Comparison of ENCODE assay signal across 16 cellular contexts in the genomic region with DNA sequence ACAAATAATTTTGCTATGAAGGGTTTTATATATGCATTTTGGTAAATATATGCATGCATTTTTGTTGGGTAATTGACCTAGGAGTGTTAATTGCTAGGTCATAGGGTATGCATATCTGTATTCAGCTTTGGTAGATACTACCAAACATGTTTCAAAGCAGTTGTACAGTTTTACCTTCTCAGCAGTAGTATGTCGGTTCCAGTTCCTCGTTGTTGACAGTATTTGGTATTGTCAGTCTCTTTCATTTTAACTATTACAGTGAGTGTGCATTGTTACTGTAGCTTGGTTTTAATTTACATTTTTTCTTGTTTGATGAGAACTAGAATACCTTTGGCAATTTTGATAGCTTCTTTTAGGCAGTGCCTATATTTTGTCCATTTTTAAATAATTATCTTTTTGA.
DNase-seq lines count a peak whose midpoint lies in the region; ATAC-seq lines count a peak whose summit lies in the region.
"Had no signal": no experiment of that assay in that cellular context is flagged by ENCODE, and none has a peak within 500 bp of the region (broad histone marks: within the 10 kb centered on the region; RNA-seq: fewer than 3 reads in every experiment).

No MANE protein-coding gene starts in this region.

- no peak overlapping the region for H3K4me3 ChIP-seq in MG63
- H3K4me3 ChIP-seq: K562, lower lobe of right lung had no signal

- H3K27me3 ChIP-seq in MG63: no peaks in the 10 kb centered on the region

- peaks cover 21 to 35% (median 24%) of the 10 kb centered on the region in 3 donors for H3K36me3 Mint-ChIP-seq in immature natural killer cell

- peaks cover 17% of the 10 kb centered on the region for H3K36me3 ChIP-seq in MG63

- peak overlapping the region in 1 of 6 donors; percentile 11 for H3K27ac Mint-ChIP-seq in immature natural killer cell
- H3K27ac Mint-ChIP-seq: activated naive CD4-positive, alpha-beta T cell treated with anti-CD3 and anti-CD28 coated beads, Interleukin-2, amount 50 U/mL, for 24 hours had no signal

- peaks cover 0 to 6% (median 0%) of the 10 kb centered on the region in 6 donors for H3K9me3 Mint-ChIP-seq in immature natural killer cell

- DNase-seq in RPMI8226 (peak; percentile 7), pons (ENCODE audit: low spot score) (no peak), NCI-H1092 treated with DMSO at 0.1 percent for 48 hours (lab: John Stamatoyannopoulos, UW) (no peak), immature natural killer cell (no peak), MG63 (no peak)
- DNase-seq: activated CD4-positive, alpha-beta T cell treated with anti-CD3 and anti-CD28 coated beads, Interleukin-2, amount 50 U/mL, for 1 hour; lower lobe of right lung; naive B cell; NCI-H2171 treated with DMSO at 0.1 percent for 48 hours; stimulated activated CD4-positive, alpha-beta T cell treated with anti-CD3 and anti-CD28 coated beads, Interleukin-4, amount 100 ng/mL, for 1 hour; substantia nigra had no signal

- H3K4me1 Mint-ChIP-seq in immature natural killer cell: peaks cover 0 to 10% of the 10 kb centered on the region in 2 donors

- ATAC-seq in GM18508 (IDR thresholded peaks at IDR 0.05; ENCODE audit: insufficient read depth, unreplicated experiment) (peak; percentile 78), GM21619 (IDR thresholded peaks at IDR 0.05; ENCODE audit: unreplicated experiment) (peak; percentile 61), HG03108 (IDR thresholded peaks at IDR 0.05; ENCODE audit: unreplicated experiment) (peak; percentile 71)
- ATAC-seq: K562, lower lobe of right lung had no signal

- H3K27me3 Mint-ChIP-seq in immature natural killer cell (ENCODE audit: low read depth in 3 of 3): no peaks in the 10 kb centered on the region
- H3K27me3 Mint-ChIP-seq: activated naive CD4-positive, alpha-beta T cell treated with anti-CD3 and anti-CD28 coated beads, Interleukin-2, amount 50 U/mL, for 24 hours; naive B cell had no signal

- H3K9me3 ChIP-seq in MG63: no peaks in the 10 kb centered on the region
- H3K9me3 ChIP-seq: lower lobe of right lung had no signal

- no peak overlapping the region for H3K4me3 Mint-ChIP-seq in immature natural killer cell
- H3K4me3 Mint-ChIP-seq: activated naive CD4-positive, alpha-beta T cell treated with anti-CD3 and anti-CD28 coated beads, Interleukin-2, amount 50 U/mL, for 24 hours; naive B cell had no signal
